Comparison of ENCODE assay signal across 1 cellular context in the genomic region with DNA sequence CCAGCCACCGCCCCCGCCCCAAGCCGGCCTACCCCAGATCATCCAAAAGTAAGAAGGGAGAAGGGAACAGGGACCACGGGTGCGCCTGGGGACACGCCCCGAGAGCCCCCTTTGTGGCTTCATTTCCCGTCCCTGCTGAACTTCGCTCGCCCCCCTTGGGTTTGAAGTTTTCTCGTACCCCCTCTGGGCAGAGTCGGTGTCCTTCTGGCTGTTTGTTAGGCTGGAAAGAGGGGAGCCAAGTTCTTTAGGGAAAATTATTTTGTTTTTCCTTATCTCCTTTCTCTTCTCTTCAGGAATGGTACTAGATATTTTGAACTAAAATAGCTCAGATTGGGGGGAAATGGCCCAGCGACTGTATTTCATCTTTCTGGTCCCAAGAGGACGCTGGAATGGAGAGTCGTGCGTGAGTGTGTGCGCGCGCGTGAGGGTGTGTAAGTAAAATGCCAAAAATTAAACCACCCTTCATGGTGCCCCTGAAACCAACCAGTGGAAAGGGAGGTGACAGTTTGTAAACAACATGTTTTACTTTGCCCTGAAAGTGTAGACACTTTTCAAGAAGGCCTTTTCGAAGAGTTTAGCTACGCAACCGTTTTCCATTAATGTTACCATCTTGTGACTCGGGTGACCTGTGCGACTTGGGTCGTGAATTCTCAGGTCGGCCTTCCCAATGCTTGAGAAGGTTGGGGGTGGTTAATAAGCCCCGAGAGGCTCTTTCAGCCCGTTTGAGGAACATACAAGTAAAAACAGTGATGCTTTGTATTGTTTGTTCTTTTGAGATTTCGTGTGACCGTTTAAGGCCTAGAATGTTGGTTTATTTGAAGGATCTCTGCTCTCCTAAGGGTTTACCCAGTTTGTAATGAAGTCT.
TF ChIP-seq lines count a peak whose summit lies in the region.

No MANE protein-coding gene starts in this region.

TF ChIP-seq in K562, 482 proteins besides CTCF, POLR2A, EP300 and RAD21 (continued from another document):
- TF ChIP-seq ZNF41 (CRISPR knock-in tag; conservative IDR thresholded peaks at IDR 0.05) (no peak), PHF8 (IDR thresholded peaks at IDR 0.05; ENCODE audit: borderline replicate concordance, low read length) (peak; percentile 18; the same call in 1 of the 2 replicates), NCOA1 (IDR thresholded peaks at IDR 0.05; ENCODE audit: low read depth) (no peak), POU5F1 (IDR thresholded peaks at IDR 0.05; ENCODE audit: borderline replicate concordance, low read depth, low read length, partially characterized antibody) (no peak), ARNT (IDR thresholded peaks at IDR 0.05) (no peak), ZNF217 (CRISPR knock-in tag; IDR thresholded peaks at IDR 0.05) (no peak), XRCC3 (IDR thresholded peaks at IDR 0.05) (no peak), BRD9 (IDR thresholded peaks at IDR 0.05; ENCODE audit: low read depth, partially characterized antibody) (no peak), MAFK (IDR thresholded peaks at IDR 0.05; ENCODE audit: low read length) (no peak), SLC30A9 (CRISPR knock-in tag; IDR thresholded peaks at IDR 0.05) (no peak), HDAC2 (IDR thresholded peaks at IDR 0.05) (no peak), DDX20 (tag; IDR thresholded peaks at IDR 0.05; ENCODE audit: low read depth) (no peak)
- TF ChIP-seq, protein P1, sequence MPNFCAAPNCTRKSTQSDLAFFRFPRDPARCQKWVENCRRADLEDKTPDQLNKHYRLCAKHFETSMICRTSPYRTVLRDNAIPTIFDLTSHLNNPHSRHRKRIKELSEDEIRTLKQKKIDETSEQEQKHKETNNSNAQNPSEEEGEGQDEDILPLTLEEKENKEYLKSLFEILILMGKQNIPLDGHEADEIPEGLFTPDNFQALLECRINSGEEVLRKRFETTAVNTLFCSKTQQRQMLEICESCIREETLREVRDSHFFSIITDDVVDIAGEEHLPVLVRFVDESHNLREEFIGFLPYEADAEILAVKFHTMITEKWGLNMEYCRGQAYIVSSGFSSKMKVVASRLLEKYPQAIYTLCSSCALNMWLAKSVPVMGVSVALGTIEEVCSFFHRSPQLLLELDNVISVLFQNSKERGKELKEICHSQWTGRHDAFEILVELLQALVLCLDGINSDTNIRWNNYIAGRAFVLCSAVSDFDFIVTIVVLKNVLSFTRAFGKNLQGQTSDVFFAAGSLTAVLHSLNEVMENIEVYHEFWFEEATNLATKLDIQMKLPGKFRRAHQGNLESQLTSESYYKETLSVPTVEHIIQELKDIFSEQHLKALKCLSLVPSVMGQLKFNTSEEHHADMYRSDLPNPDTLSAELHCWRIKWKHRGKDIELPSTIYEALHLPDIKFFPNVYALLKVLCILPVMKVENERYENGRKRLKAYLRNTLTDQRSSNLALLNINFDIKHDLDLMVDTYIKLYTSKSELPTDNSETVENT (CRISPR knock-in tag; IDR thresholded peaks at IDR 0.05), result no peak
- TF ChIP-seq, protein P2, sequence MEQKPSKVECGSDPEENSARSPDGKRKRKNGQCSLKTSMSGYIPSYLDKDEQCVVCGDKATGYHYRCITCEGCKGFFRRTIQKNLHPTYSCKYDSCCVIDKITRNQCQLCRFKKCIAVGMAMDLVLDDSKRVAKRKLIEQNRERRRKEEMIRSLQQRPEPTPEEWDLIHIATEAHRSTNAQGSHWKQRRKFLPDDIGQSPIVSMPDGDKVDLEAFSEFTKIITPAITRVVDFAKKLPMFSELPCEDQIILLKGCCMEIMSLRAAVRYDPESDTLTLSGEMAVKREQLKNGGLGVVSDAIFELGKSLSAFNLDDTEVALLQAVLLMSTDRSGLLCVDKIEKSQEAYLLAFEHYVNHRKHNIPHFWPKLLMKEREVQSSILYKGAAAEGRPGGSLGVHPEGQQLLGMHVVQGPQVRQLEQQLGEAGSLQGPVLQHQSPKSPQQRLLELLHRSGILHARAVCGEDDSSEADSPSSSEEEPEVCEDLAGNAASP (IDR thresholded peaks at IDR 0.05), result no peak
- TF ChIP-seq, protein P3, sequence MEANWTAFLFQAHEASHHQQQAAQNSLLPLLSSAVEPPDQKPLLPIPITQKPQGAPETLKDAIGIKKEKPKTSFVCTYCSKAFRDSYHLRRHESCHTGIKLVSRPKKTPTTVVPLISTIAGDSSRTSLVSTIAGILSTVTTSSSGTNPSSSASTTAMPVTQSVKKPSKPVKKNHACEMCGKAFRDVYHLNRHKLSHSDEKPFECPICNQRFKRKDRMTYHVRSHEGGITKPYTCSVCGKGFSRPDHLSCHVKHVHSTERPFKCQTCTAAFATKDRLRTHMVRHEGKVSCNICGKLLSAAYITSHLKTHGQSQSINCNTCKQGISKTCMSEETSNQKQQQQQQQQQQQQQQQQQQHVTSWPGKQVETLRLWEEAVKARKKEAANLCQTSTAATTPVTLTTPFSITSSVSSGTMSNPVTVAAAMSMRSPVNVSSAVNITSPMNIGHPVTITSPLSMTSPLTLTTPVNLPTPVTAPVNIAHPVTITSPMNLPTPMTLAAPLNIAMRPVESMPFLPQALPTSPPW (CRISPR knock-in tag; IDR thresholded peaks at IDR 0.05), result no peak; the same call in 1 of the 2 replicates
- TF ChIP-seq, protein P4, sequence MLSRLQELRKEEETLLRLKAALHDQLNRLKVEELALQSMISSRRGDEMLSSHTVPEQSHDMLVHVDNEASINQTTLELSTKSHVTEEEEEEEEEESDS (CRISPR knock-in tag; IDR thresholded peaks at IDR 0.05), result no peak
TF ChIP-seq in K562: peak in this region for 20.
